Comparison of ENCODE assay signal across 17 cellular contexts in the genomic region with DNA sequence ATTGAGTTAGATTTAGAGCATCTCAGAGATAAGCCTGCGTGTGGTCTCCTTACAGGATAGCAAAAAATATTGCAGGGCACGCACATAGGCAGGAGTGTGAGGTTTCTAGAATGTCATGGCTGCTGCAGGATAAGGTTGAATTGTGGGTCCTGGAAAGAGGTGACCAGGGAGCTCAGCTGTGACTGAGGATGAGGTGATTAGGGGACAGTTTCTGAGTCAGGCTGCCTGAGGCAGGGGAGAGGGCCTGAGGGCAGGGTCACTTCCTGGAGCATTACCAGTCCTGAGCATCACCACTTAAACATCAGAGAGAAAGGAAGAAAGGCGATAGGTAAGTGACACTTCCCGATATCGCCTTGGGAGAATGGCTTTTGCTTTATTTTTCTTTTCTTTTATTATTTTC.
DNase-seq lines count a peak whose midpoint lies in the region; ATAC-seq, FAIRE-seq and TF ChIP-seq lines count a peak whose summit lies in the region.
"Had no signal": no experiment of that assay in that cellular context is flagged by ENCODE, and none has a peak within 500 bp of the region (broad histone marks: within the 10 kb centered on the region; RNA-seq: fewer than 3 reads in every experiment).

No MANE protein-coding gene starts in this region.

- peak; percentile 18 for FAIRE-seq in GM12878 (lab: Jason Lieb, UNC)

- no peak overlapping the region for H3K27ac Mint-ChIP-seq in osteocyte (ENCODE audit: unreplicated experiment)

- WGBS in GM12878 (ENCODE audit: insufficient coverage, insufficient replicate concordance, low lambda C conversion rate, missing lambda C conversion rate): 47% methylated on average over 5 of the region's 5 CpGs
- no CpG with 5 or more reads among the region's 5 CpGs for WGBS in mesendoderm (ENCODE audit: extremely low coverage, insufficient coverage, low lambda C conversion rate)

- no peak overlapping the region for H2BK120ac ChIP-seq in mesendoderm (ENCODE audit: low read depth, low read length)

- peaks cover 10% of the 10 kb centered on the region for H3K27me3 Mint-ChIP-seq in osteocyte (ENCODE audit: unreplicated experiment)

- no peaks in the 10 kb centered on the region for H4K20me1 ChIP-seq in GM12878 (ENCODE audit: control insufficient read depth, insufficient read depth)

- no peak overlapping the region for H2BK5ac ChIP-seq in mesendoderm (ENCODE audit: low read length)

- RAD21 ChIA-PET in GM12878 (lab: Charles Lee; ENCODE audit: unreplicated experiment): interaction anchor here (1.4 to 4.3 kb wide), 5 partner anchors 35 to 505 kb away, joined by 4 to 84 read pairs (median 34); no protein-coding TSS in a partner anchor

- H3K4me3 ChIP-seq in BE2C (ENCODE audit: low read depth, low read length) (no peak overlapping the region), GM12878 (no peak overlapping the region), mesendoderm (ENCODE audit: low read length) (no peak overlapping the region)
- H3K4me3 ChIP-seq: SK-N-MC had no signal

- no TSS peak for BruUV-seq in GM12878 (replicated peaks; lab: Mats Ljungman, UMichigan)

- no peak overlapping the region for H4K5ac ChIP-seq in mesendoderm (ENCODE audit: low read length)

- H3K4me3 Mint-ChIP-seq in osteocyte (ENCODE audit: unreplicated experiment): no peak overlapping the region

- no peak overlapping the region for H2AK5ac ChIP-seq in mesendoderm (ENCODE audit: low read length)

- CTCF ChIA-PET in GM12878 (lab: Yijun Ruan, JAX): interaction anchor here (0.9 to 6.4 kb wide), 7 partner anchors 14 to 753 kb away, joined by 3 to 177 read pairs (median 15); no protein-coding TSS in a partner anchor

- H3K27me3 ChIP-seq in BE2C: no peaks in the 10 kb centered on the region
- H3K27me3 ChIP-seq in GM12878 (replicated peaks in 1 of 2; ENCODE audit: control insufficient read depth in 2 of 2, insufficient read depth in 2 of 2, low read length in 1 of 2): no peaks in the 10 kb centered on the region
- no peaks in the 10 kb centered on the region for H3K27me3 ChIP-seq in mesendoderm (ENCODE audit: insufficient read depth, low read length, poor library complexity)

- H3K36me3 ChIP-seq in BE2C: no peaks in the 10 kb centered on the region; the same call in 1 of the 2 replicates
- no peaks in the 10 kb centered on the region for H3K36me3 ChIP-seq in GM12878 (ENCODE audit: control insufficient read depth in 2 of 2, insufficient read depth in 2 of 2, low read length in 1 of 2)
- H3K36me3 ChIP-seq in mesendoderm (ENCODE audit: control insufficient read depth, insufficient read depth, low read length): no peaks in the 10 kb centered on the region

- ATAC-seq in GM12878 (no peak), HG03108 (IDR thresholded peaks at IDR 0.05; ENCODE audit: unreplicated experiment) (no peak)
- ATAC-seq: Panc1 had no signal

- SMC1A ChIA-PET in GM12878 (lab: Charles Lee; ENCODE audit: uncharacterized antibody, unreplicated experiment): interaction anchor here (1.1 to 7.7 kb wide), 13 partner anchors 9 to 753 kb away, joined by 4 to 187 read pairs (median 17); no protein-coding TSS in a partner anchor

- no peak overlapping the region for H3K56ac ChIP-seq in mesendoderm (ENCODE audit: low read length)

- H3K79me2 ChIP-seq in GM12878 (ENCODE audit: control insufficient read depth, insufficient read depth, low read length) (no peaks in the 10 kb centered on the region), mesendoderm (ENCODE audit: control insufficient read depth, insufficient read depth, low read length) (no peaks in the 10 kb centered on the region)

- POLR2A ChIA-PET in GM12878 (lab: Charles Lee): no interaction called here

- H3K4me2 ChIP-seq in GM12878 (ENCODE audit: control insufficient read depth, insufficient read depth) (no peak overlapping the region), mesendoderm (ENCODE audit: low read length) (no peak overlapping the region)

- no peak overlapping the region for H2BK15ac ChIP-seq in mesendoderm (replicated peaks; ENCODE audit: low read depth)

- TF ChIP-seq EP300 in GM12878 (IDR thresholded peaks at IDR 0.05; ENCODE audit: borderline replicate concordance in 1 of 2, control insufficient read depth in 1 of 2, low read depth in 2 of 2, low read length in 2 of 2): no peak

- no peaks in the 10 kb centered on the region for H3K36me3 Mint-ChIP-seq in osteocyte (ENCODE audit: unreplicated experiment)

- H3K4me1 ChIP-seq in BE2C: peaks cover 8% of the 10 kb centered on the region
- no peaks in the 10 kb centered on the region for H3K4me1 ChIP-seq in GM12878 (ENCODE audit: control insufficient read depth, insufficient read depth, low read length)
- no peaks in the 10 kb centered on the region for H3K4me1 ChIP-seq in mesendoderm (ENCODE audit: control insufficient read depth, low read depth, low read length)

- H3K27ac ChIP-seq in GM12878 (ENCODE audit: control insufficient read depth, insufficient read depth) (no peak overlapping the region), mesendoderm (ENCODE audit: low read depth, low read length) (no peak overlapping the region)
- H3K27ac ChIP-seq: SK-N-MC had no signal

- intact Hi-C loops in GM12878 (cut with micrococcal nuclease; ENCODE audit: unreplicated experiment): no loop called here

- in situ Hi-C loops in GM12878 (cut with MboI): loop anchor here (10.0 kb wide), 2 partner anchors 509 to 749 kb away; no protein-coding TSS in a partner anchor

- H3K9me3 ChIP-seq in BE2C (no peaks in the 10 kb centered on the region), GM12878 (replicated peaks; ENCODE audit: control insufficient read depth, insufficient read depth, low read length) (no peaks in the 10 kb centered on the region)

- H4K8ac ChIP-seq in mesendoderm (ENCODE audit: low read depth, low read length): no peak overlapping the region

- no peak overlapping the region for H2AFZ ChIP-seq in GM12878 (ENCODE audit: control insufficient read depth, low read depth, low read length)

- H3K4me1 Mint-ChIP-seq in osteocyte (ENCODE audit: unreplicated experiment): peaks cover 16% of the 10 kb centered on the region

- H3K9ac ChIP-seq in GM12878 (ENCODE audit: control insufficient read depth, insufficient read depth, low read length) (no peak overlapping the region), mesendoderm (ENCODE audit: low read length) (no peak overlapping the region)

- H3K79me1 ChIP-seq in mesendoderm (ENCODE audit: low read length): no peaks in the 10 kb centered on the region

- H3K9me3 Mint-ChIP-seq in osteocyte (ENCODE audit: unreplicated experiment): no peaks in the 10 kb centered on the region

- TF ChIP-seq CTCF in BE2C (IDR thresholded peaks at IDR 0.05; ENCODE audit: low read depth, low read length): no peak
- TF ChIP-seq CTCF in GM12878 (IDR thresholded peaks at IDR 0.05 in 2 of 3, conservative IDR thresholded peaks at IDR 0.05 in 1 of 3; ENCODE audit: control insufficient read depth in 2 of 3, extremely low read depth in 1 of 3, insufficient read depth in 1 of 3, low read depth in 3 of 3, low read length in 3 of 3): no peak
- no peak for TF ChIP-seq CTCF in osteocyte (IDR thresholded peaks at IDR 0.05)

- H3K4ac ChIP-seq in mesendoderm (ENCODE audit: low read depth, low read length): no peak overlapping the region

- no peak for TF ChIP-seq RAD21 in GM12878 (IDR thresholded peaks at IDR 0.05; ENCODE audit: insufficient read depth, low read depth, low read length)

- no peak overlapping the region for H3K23ac ChIP-seq in mesendoderm (ENCODE audit: low read length)

- DNase-seq in BE2C: peak; percentile 28
- peak; percentile 60 for DNase-seq in NCI-H146 (lab: John Stamatoyannopoulos, UW)
- no peak for DNase-seq in GM12878 (ENCODE audit: low read depth, low spot score)
- peak; percentile 55 for DNase-seq in mesendoderm
- DNase-seq in NCI-H187 treated with DMSO at 0.1 percent for 48 hours (lab: John Stamatoyannopoulos, UW): no peak
- DNase-seq in osteocyte (ENCODE audit: extremely low spot score, unreplicated experiment): no peak
- no peak for DNase-seq in stimulated activated naive CD4-positive, alpha-beta T cell treated with Interleukin-2 at 50 U/mL for 16 hours (lab: John Stamatoyannopoulos, UW)
- DNase-seq: 8988T, EL, GOT3, NCI-H1417 treated with DMSO at 0.1 percent for 48 hours, NCI-H2081 treated with DMSO at 0.1 percent for 48 hours, NCI-H446 treated with DMSO at 0.1 percent for 48 hours, NCI-H69 had no signal

- no peak for TF ChIP-seq POLR2A in GM12878 (IDR thresholded peaks at IDR 0.05; ENCODE audit: low read depth, low read length)

- H3K18ac ChIP-seq in mesendoderm (ENCODE audit: low read length): no peak overlapping the region

TF ChIP-seq in GM12878, 131 proteins besides CTCF, POLR2A, EP300 and RAD21 (continues in another document):
- no peak for TF ChIP-seq ZZZ3 (IDR thresholded peaks at IDR 0.05; ENCODE audit: control insufficient read depth, insufficient read length, low read depth)
- no peak for TF ChIP-seq HDAC2 (IDR thresholded peaks at IDR 0.05)

Comparison
In these comparisons a context has a peak if more than half of its experiments do, and no peak if none do; other contexts are left out.
1. DNase-seq: peak in BE2C (single experiment), NCI-H146 (single experiment) and mesendoderm (single experiment); none in GM12878 (single experiment), NCI-H187 treated with DMSO at 0.1 percent for 48 hours (single experiment), osteocyte (single experiment) and stimulated activated naive CD4-positive, alpha-beta T cell treated with Interleukin-2 at 50 U/mL for 16 hours (single experiment).